11 cellular contexts compared by ENCODE assay signal in genomic region chr13:91618315-91618714, GRCh38.
"Had no signal": no experiment of that assay in that cellular context is flagged by ENCODE, and none has a peak within 500 bp of the region (broad histone marks: within the 10 kb centered on the region; RNA-seq: fewer than 3 reads in every experiment).

No MANE protein-coding gene starts in this region.

- H3K9me3 ChIP-seq: HAP-1 had no signal

- FAIRE-seq: H1, H54 had no signal

- H3K36me3 ChIP-seq: HAP-1 had no signal

- H3K27ac ChIP-seq: GM23248 had no signal

- ATAC-seq: GM23338, HCT116 had no signal

- H2AFZ ChIP-seq: GM23248, GM23338 had no signal

- H3K4me1 ChIP-seq: HAP-1 had no signal

- H3K9ac ChIP-seq: GM23248 had no signal

- DNase-seq: GM23248, GOT3, H7, H9, HCEC 1CT, HFFc6 had no signal

- H3K4me2 ChIP-seq: GM23338 had no signal

- H3K4me3 ChIP-seq: GM23248, GM23338, HAP-1 had no signal
